1 cellular context compared by ENCODE assay signal in the genomic region with DNA sequence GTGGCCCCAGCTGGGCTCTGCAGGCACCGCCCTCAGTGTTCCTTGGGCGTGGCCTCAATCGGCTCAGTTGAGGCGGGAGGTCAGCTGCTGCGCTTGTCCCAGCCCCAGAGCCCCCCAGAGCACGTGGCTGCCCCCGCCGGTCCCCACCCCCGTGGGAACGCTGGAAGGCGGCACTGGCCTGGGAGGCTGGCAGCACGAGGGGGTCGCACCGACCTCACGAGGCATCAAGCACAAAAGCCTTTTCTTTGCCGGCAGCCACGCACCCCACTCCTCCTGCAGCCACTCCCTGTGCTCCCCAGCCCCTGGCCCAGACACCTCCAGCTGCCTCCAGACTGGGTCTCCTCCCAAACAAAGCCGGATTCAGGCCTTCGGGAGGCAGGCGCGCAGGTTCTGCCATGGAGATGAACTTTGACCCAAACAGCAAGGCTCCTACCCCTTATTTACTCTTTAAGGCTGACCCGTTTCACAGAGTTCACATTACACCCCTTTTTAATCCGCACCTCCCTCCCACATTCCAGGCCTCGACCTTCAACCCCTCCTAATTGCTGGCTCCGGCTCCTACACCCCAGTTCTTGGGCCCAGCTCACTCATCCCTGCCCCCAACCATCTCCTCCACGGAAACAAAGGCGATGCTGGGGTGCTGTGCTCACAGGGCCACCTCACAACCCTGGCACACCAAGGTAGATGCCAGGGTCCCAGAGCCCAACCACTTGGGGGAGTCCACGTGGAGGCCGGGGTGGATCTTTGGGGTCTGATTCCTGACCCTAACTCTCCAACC.
TF ChIP-seq lines count a peak whose summit lies in the region.

No MANE protein-coding gene starts in this region.

TF ChIP-seq in HepG2, 621 proteins besides CTCF, POLR2A, EP300 and RAD21 (continued from another document and continues in another):
- TF ChIP-seq ZKSCAN8 (CRISPR knock-in tag; IDR thresholded peaks at IDR 0.05; ENCODE audit: borderline replicate concordance) (no peak; the same call in 1 of the 2 replicates), ZNF382 (CRISPR knock-in tag; IDR thresholded peaks at IDR 0.05; ENCODE audit: borderline replicate concordance) (no peak), ZNF564 (CRISPR knock-in tag; IDR thresholded peaks at IDR 0.05) (peak; percentile 80), KLF9 (CRISPR knock-in tag; IDR thresholded peaks at IDR 0.05; ENCODE audit: low read depth) (0 out of 2 replicates have a peak, but pooled peaks have one; percentile 60), RFXANK (CRISPR knock-in tag; IDR thresholded peaks at IDR 0.05) (0 out of 2 replicates have a peak, but pooled peaks have one; percentile 56), BCL6 (CRISPR knock-in tag; IDR thresholded peaks at IDR 0.05) (peak; percentile 62), TFE3 (CRISPR knock-in tag; IDR thresholded peaks at IDR 0.05) (peak; percentile 71), ZNF747 (CRISPR knock-in tag; IDR thresholded peaks at IDR 0.05; ENCODE audit: borderline replicate concordance) (peak; percentile 94), ZEB1 (IDR thresholded peaks at IDR 0.05; ENCODE audit: insufficient replicate concordance, low read depth) (peak; percentile 39), RARA (CRISPR knock-in tag; IDR thresholded peaks at IDR 0.05) (peak; percentile 97), SIX4 (CRISPR knock-in tag; IDR thresholded peaks at IDR 0.05) (peak; percentile 66), ZFY (CRISPR knock-in tag; IDR thresholded peaks at IDR 0.05) (peak; percentile 59; the same call in 1 of the 2 replicates), HOXA5 (CRISPR knock-in tag; IDR thresholded peaks at IDR 0.05) (peak; percentile 75; the same call in 1 of the 2 replicates), KDM1A (CRISPR knock-in tag; IDR thresholded peaks at IDR 0.05) (0 out of 2 replicates have a peak, but pooled peaks have one; percentile 6), FOXP4 (CRISPR knock-in tag; IDR thresholded peaks at IDR 0.05) (peak; percentile 95), ZSCAN9 (CRISPR knock-in tag; IDR thresholded peaks at IDR 0.05; ENCODE audit: borderline replicate concordance) (peak; percentile 89; the same call in 1 of the 2 replicates), SATB2 (CRISPR knock-in tag; IDR thresholded peaks at IDR 0.05) (no peak), DPF2 (CRISPR knock-in tag; IDR thresholded peaks at IDR 0.05; ENCODE audit: borderline replicate concordance, low read depth) (no peak), PHF21A (CRISPR knock-in tag; IDR thresholded peaks at IDR 0.05) (peak; percentile 99), RFX3 (CRISPR knock-in tag; IDR thresholded peaks at IDR 0.05) (peak; percentile 53; the same call in 1 of the 2 replicates), KMT2B (CRISPR knock-in tag; IDR thresholded peaks at IDR 0.05) (peak; percentile 17; the same call in 1 of the 2 replicates), SAFB2 (CRISPR knock-in tag; IDR thresholded peaks at IDR 0.05; ENCODE audit: borderline replicate concordance, low read depth) (peak; percentile 69; the same call in 1 of the 2 replicates), ZNF317 (CRISPR knock-in tag; IDR thresholded peaks at IDR 0.05) (0 out of 2 replicates have a peak, but pooled peaks have one; percentile 0), ZFP36 (IDR thresholded peaks at IDR 0.05; ENCODE audit: borderline replicate concordance, low read depth, low read length, partially characterized antibody) (no peak), IKZF1 (IDR thresholded peaks at IDR 0.05) (no peak), U2AF1 (optimal IDR thresholded peaks at IDR 0.05; ENCODE audit: low read depth, low read length) (peak; percentile 74), KDM5B (CRISPR knock-in tag; IDR thresholded peaks at IDR 0.05; ENCODE audit: borderline replicate concordance) (peak; percentile 58; the same call in 1 of the 2 replicates), SNRNP70 (IDR thresholded peaks at IDR 0.05; ENCODE audit: low read depth, low read length) (no peak), SRSF1 (optimal IDR thresholded peaks at IDR 0.05; ENCODE audit: low read depth, low read length) (peak; percentile 13), SRF (IDR thresholded peaks at IDR 0.05; ENCODE audit: low read depth, low read length) (peak; percentile 65; the same call in 1 of the 2 replicates), ZNF205 (CRISPR knock-in tag; IDR thresholded peaks at IDR 0.05) (peak; percentile 71), PRDM15 (CRISPR knock-in tag; IDR thresholded peaks at IDR 0.05) (peak; percentile 48; the same call in 1 of the 2 replicates)
- TF ChIP-seq, protein P1, sequence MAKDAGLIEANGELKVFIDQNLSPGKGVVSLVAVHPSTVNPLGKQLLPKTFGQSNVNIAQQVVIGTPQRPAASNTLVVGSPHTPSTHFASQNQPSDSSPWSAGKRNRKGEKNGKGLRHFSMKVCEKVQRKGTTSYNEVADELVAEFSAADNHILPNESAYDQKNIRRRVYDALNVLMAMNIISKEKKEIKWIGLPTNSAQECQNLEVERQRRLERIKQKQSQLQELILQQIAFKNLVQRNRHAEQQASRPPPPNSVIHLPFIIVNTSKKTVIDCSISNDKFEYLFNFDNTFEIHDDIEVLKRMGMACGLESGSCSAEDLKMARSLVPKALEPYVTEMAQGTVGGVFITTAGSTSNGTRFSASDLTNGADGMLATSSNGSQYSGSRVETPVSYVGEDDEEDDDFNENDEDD (CRISPR knock-in tag; IDR thresholded peaks at IDR 0.05; ENCODE audit: borderline replicate concordance), result peak; percentile 59
- TF ChIP-seq, protein P2, sequence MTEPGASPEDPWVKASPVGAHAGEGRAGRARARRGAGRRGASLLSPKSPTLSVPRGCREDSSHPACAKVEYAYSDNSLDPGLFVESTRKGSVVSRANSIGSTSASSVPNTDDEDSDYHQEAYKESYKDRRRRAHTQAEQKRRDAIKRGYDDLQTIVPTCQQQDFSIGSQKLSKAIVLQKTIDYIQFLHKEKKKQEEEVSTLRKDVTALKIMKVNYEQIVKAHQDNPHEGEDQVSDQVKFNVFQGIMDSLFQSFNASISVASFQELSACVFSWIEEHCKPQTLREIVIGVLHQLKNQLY (CRISPR knock-in tag; IDR thresholded peaks at IDR 0.05), result peak; percentile 73
- TF ChIP-seq, protein P3, sequence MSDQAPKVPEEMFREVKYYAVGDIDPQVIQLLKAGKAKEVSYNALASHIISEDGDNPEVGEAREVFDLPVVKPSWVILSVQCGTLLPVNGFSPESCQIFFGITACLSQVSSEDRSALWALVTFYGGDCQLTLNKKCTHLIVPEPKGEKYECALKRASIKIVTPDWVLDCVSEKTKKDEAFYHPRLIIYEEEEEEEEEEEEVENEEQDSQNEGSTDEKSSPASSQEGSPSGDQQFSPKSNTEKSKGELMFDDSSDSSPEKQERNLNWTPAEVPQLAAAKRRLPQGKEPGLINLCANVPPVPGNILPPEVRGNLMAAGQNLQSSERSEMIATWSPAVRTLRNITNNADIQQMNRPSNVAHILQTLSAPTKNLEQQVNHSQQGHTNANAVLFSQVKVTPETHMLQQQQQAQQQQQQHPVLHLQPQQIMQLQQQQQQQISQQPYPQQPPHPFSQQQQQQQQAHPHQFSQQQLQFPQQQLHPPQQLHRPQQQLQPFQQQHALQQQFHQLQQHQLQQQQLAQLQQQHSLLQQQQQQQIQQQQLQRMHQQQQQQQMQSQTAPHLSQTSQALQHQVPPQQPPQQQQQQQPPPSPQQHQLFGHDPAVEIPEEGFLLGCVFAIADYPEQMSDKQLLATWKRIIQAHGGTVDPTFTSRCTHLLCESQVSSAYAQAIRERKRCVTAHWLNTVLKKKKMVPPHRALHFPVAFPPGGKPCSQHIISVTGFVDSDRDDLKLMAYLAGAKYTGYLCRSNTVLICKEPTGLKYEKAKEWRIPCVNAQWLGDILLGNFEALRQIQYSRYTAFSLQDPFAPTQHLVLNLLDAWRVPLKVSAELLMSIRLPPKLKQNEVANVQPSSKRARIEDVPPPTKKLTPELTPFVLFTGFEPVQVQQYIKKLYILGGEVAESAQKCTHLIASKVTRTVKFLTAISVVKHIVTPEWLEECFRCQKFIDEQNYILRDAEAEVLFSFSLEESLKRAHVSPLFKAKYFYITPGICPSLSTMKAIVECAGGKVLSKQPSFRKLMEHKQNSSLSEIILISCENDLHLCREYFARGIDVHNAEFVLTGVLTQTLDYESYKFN (CRISPR knock-in tag; conservative IDR thresholded peaks at IDR 0.05), result peak; percentile 99
- TF ChIP-seq, protein P4, sequence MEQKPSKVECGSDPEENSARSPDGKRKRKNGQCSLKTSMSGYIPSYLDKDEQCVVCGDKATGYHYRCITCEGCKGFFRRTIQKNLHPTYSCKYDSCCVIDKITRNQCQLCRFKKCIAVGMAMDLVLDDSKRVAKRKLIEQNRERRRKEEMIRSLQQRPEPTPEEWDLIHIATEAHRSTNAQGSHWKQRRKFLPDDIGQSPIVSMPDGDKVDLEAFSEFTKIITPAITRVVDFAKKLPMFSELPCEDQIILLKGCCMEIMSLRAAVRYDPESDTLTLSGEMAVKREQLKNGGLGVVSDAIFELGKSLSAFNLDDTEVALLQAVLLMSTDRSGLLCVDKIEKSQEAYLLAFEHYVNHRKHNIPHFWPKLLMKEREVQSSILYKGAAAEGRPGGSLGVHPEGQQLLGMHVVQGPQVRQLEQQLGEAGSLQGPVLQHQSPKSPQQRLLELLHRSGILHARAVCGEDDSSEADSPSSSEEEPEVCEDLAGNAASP (CRISPR knock-in tag; IDR thresholded peaks at IDR 0.05; ENCODE audit: borderline replicate concordance), result peak; percentile 72; the same call in 1 of the 2 replicates
- TF ChIP-seq, protein P5, sequence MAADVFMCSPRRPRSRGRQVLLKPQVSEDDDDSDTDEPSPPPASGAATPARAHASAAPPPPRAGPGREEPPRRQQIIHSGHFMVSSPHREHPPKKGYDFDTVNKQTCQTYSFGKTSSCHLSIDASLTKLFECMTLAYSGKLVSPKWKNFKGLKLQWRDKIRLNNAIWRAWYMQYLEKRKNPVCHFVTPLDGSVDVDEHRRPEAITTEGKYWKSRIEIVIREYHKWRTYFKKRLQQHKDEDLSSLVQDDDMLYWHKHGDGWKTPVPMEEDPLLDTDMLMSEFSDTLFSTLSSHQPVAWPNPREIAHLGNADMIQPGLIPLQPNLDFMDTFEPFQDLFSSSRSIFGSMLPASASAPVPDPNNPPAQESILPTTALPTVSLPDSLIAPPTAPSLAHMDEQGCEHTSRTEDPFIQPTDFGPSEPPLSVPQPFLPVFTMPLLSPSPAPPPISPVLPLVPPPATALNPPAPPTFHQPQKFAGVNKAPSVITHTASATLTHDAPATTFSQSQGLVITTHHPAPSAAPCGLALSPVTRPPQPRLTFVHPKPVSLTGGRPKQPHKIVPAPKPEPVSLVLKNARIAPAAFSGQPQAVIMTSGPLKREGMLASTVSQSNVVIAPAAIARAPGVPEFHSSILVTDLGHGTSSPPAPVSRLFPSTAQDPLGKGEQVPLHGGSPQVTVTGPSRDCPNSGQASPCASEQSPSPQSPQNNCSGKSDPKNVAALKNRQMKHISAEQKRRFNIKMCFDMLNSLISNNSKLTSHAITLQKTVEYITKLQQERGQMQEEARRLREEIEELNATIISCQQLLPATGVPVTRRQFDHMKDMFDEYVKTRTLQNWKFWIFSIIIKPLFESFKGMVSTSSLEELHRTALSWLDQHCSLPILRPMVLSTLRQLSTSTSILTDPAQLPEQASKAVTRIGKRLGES (CRISPR knock-in tag; IDR thresholded peaks at IDR 0.05; ENCODE audit: borderline replicate concordance), result no peak
- TF ChIP-seq, protein P6, sequence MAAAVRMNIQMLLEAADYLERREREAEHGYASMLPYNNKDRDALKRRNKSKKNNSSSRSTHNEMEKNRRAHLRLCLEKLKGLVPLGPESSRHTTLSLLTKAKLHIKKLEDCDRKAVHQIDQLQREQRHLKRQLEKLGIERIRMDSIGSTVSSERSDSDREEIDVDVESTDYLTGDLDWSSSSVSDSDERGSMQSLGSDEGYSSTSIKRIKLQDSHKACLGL (CRISPR knock-in tag; IDR thresholded peaks at IDR 0.05), result peak; percentile 60; the same call in 1 of the 2 replicates
